Comparison of ENCODE assay signal across 21 cellular contexts in the genomic region with DNA sequence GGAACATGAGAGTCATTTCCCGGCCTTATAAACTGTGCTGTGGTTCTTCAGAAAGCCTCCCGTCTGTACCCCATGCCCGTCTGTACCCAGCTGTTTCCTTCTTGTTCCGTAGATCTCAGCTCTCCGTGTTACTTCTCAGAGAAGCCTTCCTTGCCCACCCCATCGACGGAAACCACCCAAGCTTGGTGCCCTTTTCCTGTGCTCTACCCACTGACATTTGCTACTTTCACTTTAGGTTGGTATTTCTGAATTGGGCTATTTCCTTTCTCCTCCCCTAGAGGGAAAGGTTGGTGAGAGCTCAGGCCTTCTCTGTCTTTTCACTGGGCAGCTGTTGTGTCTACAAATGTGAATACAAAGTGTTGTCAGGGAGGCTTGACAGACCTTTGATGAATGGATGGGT.
"Had no signal": no experiment of that assay in that cellular context is flagged by ENCODE, and none has a peak within 500 bp of the region (broad histone marks: within the 10 kb centered on the region; RNA-seq: fewer than 3 reads in every experiment).

No MANE protein-coding gene starts in this region.

- H3K27ac Mint-ChIP-seq: activated CD4-positive, alpha-beta memory T cell treated with anti-CD3 and anti-CD28 coated beads for 36 hours; activated naive CD4-positive, alpha-beta T cell treated with anti-CD3 and anti-CD28 coated beads, Interleukin-2, amount 10 ng/mL, durations not matched to agents 7 days and 5 days; activated T-cell treated with anti-CD3 and anti-CD28 coated beads, Interleukin-2, amount 50 U/mL, for 72 hours; natural killer cell had no signal

- DNase-seq: activated CD4-positive, alpha-beta memory T cell treated with anti-CD3 and anti-CD28 coated beads for 36 hours; activated CD4-positive, alpha-beta T cell treated with anti-CD3 and anti-CD28 coated beads for 48 hours; activated effector memory CD4-positive, alpha-beta T cell treated with Interleukin-2 at 50 U/mL for 16 hours; activated naive CD4-positive, alpha-beta T cell treated with anti-CD3 and anti-CD28 coated beads, Interleukin-2, amount 10 ng/mL, durations not matched to agents 7 days and 5 days; activated T-cell treated with anti-CD3 and anti-CD28 coated beads, Interleukin-2, amount 50 U/mL, for 72 hours; amygdala; cerebellar nuclear complex; esophagus squamous epithelium; gastrocnemius medialis; hypothalamus; left ventricle myocardium superior; midbrain; natural killer cell; ovary; stimulated activated CD4-positive, alpha-beta T cell treated with anti-CD3 and anti-CD28 coated beads, Interleukin-2, amount 100 ng/mL, for 48 hours; stimulated activated naive CD8-positive, alpha-beta T cell treated with anti-CD3 and anti-CD28 coated beads, Interleukin-15, Interleukin-2, amounts not matched to agents 100 U/mL and 50 U/mL, for 24 hours; uterus had no signal

- H3K27ac ChIP-seq: coronary artery, esophagus squamous epithelium, gastrocnemius medialis, neutrophil, ovary, prostate gland, tibial nerve, uterus had no signal

- H3K4me1 ChIP-seq: esophagus squamous epithelium, gastrocnemius medialis, prostate gland, uterus had no signal

- H3K4me3 Mint-ChIP-seq: activated CD4-positive, alpha-beta memory T cell treated with anti-CD3 and anti-CD28 coated beads for 36 hours; activated naive CD4-positive, alpha-beta T cell treated with anti-CD3 and anti-CD28 coated beads, Interleukin-2, amount 10 ng/mL, durations not matched to agents 7 days and 5 days; activated T-cell treated with anti-CD3 and anti-CD28 coated beads, Interleukin-2, amount 50 U/mL, for 72 hours; natural killer cell had no signal

- H3K4me3 ChIP-seq: coronary artery, esophagus squamous epithelium, gastrocnemius medialis, ovary, prostate gland, tibial nerve, uterus had no signal

- H3K27me3 Mint-ChIP-seq: activated CD4-positive, alpha-beta memory T cell treated with anti-CD3 and anti-CD28 coated beads for 36 hours; activated naive CD4-positive, alpha-beta T cell treated with anti-CD3 and anti-CD28 coated beads, Interleukin-2, amount 10 ng/mL, durations not matched to agents 7 days and 5 days had no signal

- ATAC-seq: activated T-cell treated with anti-CD3 and anti-CD28 coated beads, Interleukin-2, amount 50 U/mL, for 72 hours; gastrocnemius medialis; left ventricle myocardium superior; natural killer cell; stimulated activated naive CD8-positive, alpha-beta T cell treated with anti-CD3 and anti-CD28 coated beads, Interleukin-15, Interleukin-2, amounts not matched to agents 100 U/mL and 50 U/mL, for 24 hours had no signal

- H3K36me3 ChIP-seq: esophagus squamous epithelium, gastrocnemius medialis, neutrophil, ovary, prostate gland, tibial nerve, uterus had no signal

- H3K36me3 Mint-ChIP-seq: activated CD4-positive, alpha-beta memory T cell treated with anti-CD3 and anti-CD28 coated beads for 36 hours; activated naive CD4-positive, alpha-beta T cell treated with anti-CD3 and anti-CD28 coated beads, Interleukin-2, amount 10 ng/mL, durations not matched to agents 7 days and 5 days; natural killer cell had no signal

- H3K4me1 Mint-ChIP-seq: activated naive CD4-positive, alpha-beta T cell treated with anti-CD3 and anti-CD28 coated beads, Interleukin-2, amount 10 ng/mL, durations not matched to agents 7 days and 5 days; natural killer cell had no signal

- H3K9me3 ChIP-seq: esophagus squamous epithelium, gastrocnemius medialis, neutrophil, ovary, prostate gland, tibial nerve, uterus had no signal

- H3K27me3 ChIP-seq: esophagus squamous epithelium, gastrocnemius medialis, neutrophil, ovary, tibial nerve, uterus had no signal
